ENCODE assay signal across 17 cellular contexts in the genomic region with DNA sequence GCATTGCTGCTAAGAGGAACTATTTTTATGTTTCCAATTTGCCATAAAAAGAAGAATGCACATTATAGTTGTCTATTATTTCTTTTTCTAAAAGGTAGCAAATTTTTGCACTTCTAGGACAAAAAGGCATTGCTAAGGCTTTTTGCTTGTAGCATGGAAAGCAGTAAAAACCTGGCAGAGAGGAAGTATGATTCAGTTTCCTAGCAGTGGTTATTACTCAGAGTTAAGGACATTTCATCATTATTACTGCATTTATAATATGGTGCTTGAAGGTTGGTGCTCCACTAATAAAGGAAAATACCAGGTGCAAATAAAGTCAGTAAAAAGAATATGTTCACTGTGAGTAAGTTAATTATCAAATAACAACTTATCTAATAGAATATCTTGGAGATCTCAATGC.
"Had no signal": no experiment of that assay in that cellular context is flagged by ENCODE, and none has a peak within 500 bp of the region (broad histone marks: within the 10 kb centered on the region; RNA-seq: fewer than 3 reads in every experiment).

No MANE protein-coding gene starts in this region.

- H3K4me3 ChIP-seq: cardiac muscle cell, left lung, lung, tibial artery had no signal

- H3K36me3 ChIP-seq: cardiac muscle cell, left lung, tibial artery had no signal

- H3K27me3 ChIP-seq: cardiac muscle cell, left lung, tibial artery had no signal

- H3K9me3 ChIP-seq: left lung, tibial artery had no signal

- ATAC-seq: activated T-cell treated with anti-CD3 and anti-CD28 coated beads, Interleukin-2, amount 50 U/mL, for 72 hours; left lung; naive thymus-derived CD4-positive, alpha-beta T cell; T-helper 17 cell had no signal

- H3K4me1 ChIP-seq: left lung, tibial artery had no signal

- H3K27ac ChIP-seq: cardiac muscle cell, left lung, tibial artery had no signal

- DNase-seq: activated CD4-positive, alpha-beta memory T cell treated with anti-CD3 and anti-CD28 coated beads for 36 hours; activated CD4-positive, alpha-beta T cell treated with anti-CD3 and anti-CD28 coated beads for 4 hours; activated CD4-positive, CD25-positive, alpha-beta regulatory T cell; activated effector memory CD4-positive, alpha-beta T cell treated with Interleukin-2 at 50 U/mL for 16 hours; activated naive CD4-positive, alpha-beta T cell treated with anti-CD3 and anti-CD28 coated beads, Interleukin-2, amount 10 ng/mL, durations not matched to agents 7 days and 5 days; activated T-cell treated with anti-CD3 and anti-CD28 coated beads, Interleukin-2, amount 50 U/mL, for 72 hours; amygdala; cortex of kidney; erythroblast; foreskin fibroblast; left lung; naive thymus-derived CD4-positive, alpha-beta T cell; substantia nigra; T-helper 17 cell; tibial artery had no signal
